8 cellular contexts compared by ENCODE assay signal in the genomic region with DNA sequence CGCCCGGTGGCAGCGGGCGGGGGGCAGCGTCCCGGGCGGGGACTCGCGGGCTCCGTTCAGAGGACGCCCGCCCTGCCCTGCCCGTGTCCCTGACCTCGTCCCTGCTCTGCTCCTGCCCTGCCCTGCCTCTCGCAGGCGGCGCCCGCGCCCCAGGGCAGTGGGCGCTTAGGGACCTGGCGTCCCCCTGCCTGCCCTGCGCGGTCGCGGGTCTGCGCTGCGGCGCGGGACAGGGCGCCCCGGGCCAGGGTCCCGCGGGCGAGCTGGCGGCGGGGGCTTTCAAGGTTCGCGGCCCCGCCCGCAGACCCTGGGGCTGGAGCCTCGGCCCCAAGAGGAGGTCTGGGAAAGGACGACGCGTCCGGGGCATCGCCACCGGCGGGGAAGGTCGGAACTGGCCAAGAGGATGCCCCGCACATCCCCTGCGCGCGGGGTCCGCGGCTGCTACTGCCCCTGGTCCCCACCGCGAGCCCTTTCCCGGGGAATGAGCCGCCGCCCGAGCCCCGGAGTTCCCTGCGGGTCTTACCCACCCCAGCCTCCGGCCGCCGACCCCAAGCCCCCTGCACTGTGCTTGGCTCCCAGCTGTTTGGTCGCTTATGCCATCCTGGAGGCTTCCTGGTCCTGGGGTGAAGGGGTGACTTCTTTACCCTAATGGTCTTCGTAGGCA. TPM values are rescaled to one million over a fixed set of nuclear protein-coding genes. Genes with fewer than 3 reads are reported as not detected.
DNase-seq lines count a peak whose midpoint lies in the region; ATAC-seq, FAIRE-seq and TF ChIP-seq lines count a peak whose summit lies in the region.

No MANE protein-coding gene starts in this region.

- DNase-seq in AG04450 (ENCODE audit: low read depth, low spot score), result no peak
- DNase-seq in astrocyte (ENCODE audit: low read depth), result no peak
- peak; percentile 66 for DNase-seq in left kidney (ENCODE audit: low read depth, low spot score)
- DNase-seq in suprapubic skin (ENCODE audit: low spot score in 2 of 2), result no peak

- peak overlapping the region; percentile 86 for H3K9ac ChIP-seq in astrocyte (ENCODE audit: low read length)

- H3K27ac ChIP-seq in AG04450 (ENCODE audit: low read depth, low read length) (no peak overlapping the region), astrocyte (ENCODE audit: low read depth, low read length) (peak overlapping the region; percentile 42), suprapubic skin (peak overlapping the region; percentile 65)

- WGBS in suprapubic skin, result 10% methylated on average over 9 of the region's 68 CpGs

- POLR2A ChIA-PET in AG04450 (lab: Yijun Ruan, JAX), result no interaction called here

- H3K27me3 Mint-ChIP-seq in astrocyte (ENCODE audit: low read depth, unreplicated experiment), result no peaks in the 10 kb centered on the region

- CTCF ChIA-PET in AG04450 (lab: Charles Lee), result no interaction called here

- FAIRE-seq in astrocyte (lab: Jason Lieb, UNC), result no peak

- TF ChIP-seq CTCF in AG04450 (IDR thresholded peaks at IDR 0.05; ENCODE audit: low read depth, low read length), result no peak
- TF ChIP-seq CTCF in astrocyte (IDR thresholded peaks at IDR 0.05; ENCODE audit: insufficient read depth, low read depth, low read length), result no peak
- TF ChIP-seq CTCF in suprapubic skin (IDR thresholded peaks at IDR 0.05), result no peak

- peak overlapping the region; percentile 69 for H2AFZ ChIP-seq in astrocyte (ENCODE audit: low read depth, low read length)

- H3K4me3 Mint-ChIP-seq in astrocyte (ENCODE audit: unreplicated experiment), result peak overlapping the region; percentile 76

- H4K20me1 ChIP-seq in astrocyte (ENCODE audit: insufficient read depth, low read length), result peaks cover 23% of the 10 kb centered on the region

- H3K9me3 ChIP-seq in AG04450 (ENCODE audit: control insufficient read depth, insufficient read depth, low read length) (no peaks in the 10 kb centered on the region; the same call in 1 of the 2 replicates), astrocyte (ENCODE audit: insufficient read depth, low read depth, low read length) (peaks cover 2% of the 10 kb centered on the region), suprapubic skin (no peaks in the 10 kb centered on the region)

- no peak for TF ChIP-seq EP300 in suprapubic skin (IDR thresholded peaks at IDR 0.05)

- peaks cover 2% of the 10 kb centered on the region for H3K36me3 Mint-ChIP-seq in astrocyte (ENCODE audit: low read depth, unreplicated experiment)

- peaks cover 3% of the 10 kb centered on the region for H3K9me3 Mint-ChIP-seq in astrocyte (ENCODE audit: unreplicated experiment)

- H3K4me3 ChIP-seq in AG04450 (ENCODE audit: low read depth, low read length) (peak overlapping the region; percentile 45; the same call in 1 of the 2 replicates), astrocyte (ENCODE audit: insufficient read depth, low read depth, low read length) (peak overlapping the region; percentile 61), suprapubic skin (peak overlapping the region; percentile 74)

- peaks cover 3% of the 10 kb centered on the region for H3K4me1 ChIP-seq in astrocyte (ENCODE audit: insufficient read depth, low read length)
- peaks cover 25% of the 10 kb centered on the region for H3K4me1 ChIP-seq in suprapubic skin

- H3K27me3 ChIP-seq in AG04450 (ENCODE audit: control insufficient read depth, insufficient read depth, low read length) (peaks cover 12% of the 10 kb centered on the region), astrocyte (ENCODE audit: insufficient read depth, low read length) (no peaks in the 10 kb centered on the region), suprapubic skin (no peaks in the 10 kb centered on the region)

- peak overlapping the region; percentile 93 for H3K4me2 ChIP-seq in astrocyte (ENCODE audit: low read length)

- peak; percentile 10 for ATAC-seq in GM19035 (IDR thresholded peaks at IDR 0.05; ENCODE audit: unreplicated experiment)
- peak; percentile 4 for ATAC-seq in HG03521 (IDR thresholded peaks at IDR 0.05; ENCODE audit: unreplicated experiment)
- ATAC-seq in HG02610 (IDR thresholded peaks at IDR 0.05; ENCODE audit: unreplicated experiment), result no peak
- ATAC-seq in GM18870 (IDR thresholded peaks at IDR 0.05; ENCODE audit: unreplicated experiment), result no peak

- no peaks in the 10 kb centered on the region for H3K79me2 ChIP-seq in astrocyte (ENCODE audit: insufficient read depth, low read length)

- no peaks in the 10 kb centered on the region for H3K36me3 ChIP-seq in astrocyte (ENCODE audit: insufficient read depth, low read length)
- no peaks in the 10 kb centered on the region for H3K36me3 ChIP-seq in suprapubic skin

- H3K4me1 Mint-ChIP-seq in astrocyte (ENCODE audit: low read depth, unreplicated experiment), result peaks cover 11% of the 10 kb centered on the region

- no peak for TF ChIP-seq POLR2A in suprapubic skin (IDR thresholded peaks at IDR 0.05)

- H3K27ac Mint-ChIP-seq in astrocyte (ENCODE audit: unreplicated experiment), result no peak overlapping the region

RNA-seq across cellular contexts. Expression of gene RNF144A, which starts 0.7 kb away (rescaled TPM):
- polyA plus RNA-seq in AG04450 (2011; rRNA removed), result 0.17 and 0.24 TPM in 2 replicates
- polyA minus RNA-seq in AG04450 (2011; rRNA and poly(A)+ RNA removed), result 0.43 and 1.9 TPM in 2 replicates
- total RNA-seq in astrocyte, result 2.9 and 4.9 TPM in 2 replicates
- 10 to 100 TPM in 3 of 4 donors, 1 to 10 TPM in 1; 8.0 to 25.4 (median 15.8) TPM for total RNA-seq in suprapubic skin

RNA-seq across cellular contexts. Expression of gene RSAD2, which starts 40.3 kb away (rescaled TPM):
- not detected in 2 replicates for polyA plus RNA-seq in AG04450 (2011; rRNA removed)
- polyA minus RNA-seq in AG04450 (2011; rRNA and poly(A)+ RNA removed), result not detected in 2 replicates
- total RNA-seq in astrocyte, result 9.5 and 11.8 TPM in 2 replicates
- total RNA-seq in suprapubic skin, result 1 to 10 TPM in 1 of 4 donors, under 1 TPM in 1, not detected in 2; 0.24 to 1.5 TPM

RNA-seq across cellular contexts. Expression of gene CMPK2, which starts 52.2 kb away (rescaled TPM):
- not detected in 2 replicates for polyA plus RNA-seq in AG04450 (2011; rRNA removed)
- not detected in 2 replicates for polyA minus RNA-seq in AG04450 (2011; rRNA and poly(A)+ RNA removed)
- total RNA-seq in astrocyte (32.5 and 38.6 TPM in 2 replicates), suprapubic skin (1 to 10 TPM in 3 of 4 donors, under 1 TPM in 1; 0.83 to 3.1 (median 1.3) TPM)

Comparison
In these comparisons a context has a peak if more than half of its experiments do, and no peak if none do; other contexts are left out.
1. ATAC-seq: peak in GM19035 (single experiment) and HG03521 (single experiment); none in HG02610 (single experiment) and GM18870 (single experiment).
2. Peak in every context shown above with its lines, with median percentiles within 50 percentile points of each other: H3K4me3 ChIP-seq.